18 cellular contexts compared by ENCODE assay signal in genomic region chr5:107958861-107959260, GRCh38.
DNase-seq lines count a peak whose midpoint lies in the region; ATAC-seq and TF ChIP-seq lines count a peak whose summit lies in the region.
"Had no signal": no experiment of that assay in that cellular context is flagged by ENCODE, and none has a peak within 500 bp of the region (broad histone marks: within the 10 kb centered on the region; RNA-seq: fewer than 3 reads in every experiment).

No MANE protein-coding gene starts in this region.

- H3K27me3 Mint-ChIP-seq in stimulated activated naive CD8-positive, alpha-beta T cell treated with anti-CD3 and anti-CD28 coated beads, Interleukin-15, amount 100 ng/mL, for 72 hours: no peaks in the 10 kb centered on the region
- peaks cover 4% of the 10 kb centered on the region for H3K27me3 Mint-ChIP-seq in brain

- no peak overlapping the region for H3K27ac ChIP-seq in thoracic aorta
- H3K27ac ChIP-seq in effector memory CD4-positive, alpha-beta T cell (ENCODE audit: insufficient read depth, low read length, poor library complexity, severe bottlenecking): no peak overlapping the region
- H3K27ac ChIP-seq: RWPE1 had no signal

- H3K9me3 ChIP-seq in thoracic aorta: no peaks in the 10 kb centered on the region
- H3K9me3 ChIP-seq in effector memory CD4-positive, alpha-beta T cell (ENCODE audit: control insufficient read depth, low read length): no peaks in the 10 kb centered on the region
- H3K9me3 ChIP-seq: MG63 had no signal

- ATAC-seq in stimulated activated naive CD8-positive, alpha-beta T cell treated with anti-CD3 and anti-CD28 coated beads, Interleukin-15, Interleukin-2, amounts not matched to agents 100 U/mL and 50 U/mL, for 24 hours: peak; percentile 68
- ATAC-seq in stimulated activated naive CD8-positive, alpha-beta T cell treated with anti-CD3 and anti-CD28 coated beads, Interleukin-15, amount 100 ng/mL, for 72 hours: no peak
- ATAC-seq in thoracic aorta (ENCODE audit: insufficient number of reproducible peaks, low FRiP score, low read depth) (peak; percentile 65), HG03571 (IDR thresholded peaks at IDR 0.05; ENCODE audit: unreplicated experiment) (no peak)

- no peak overlapping the region for H3K4me3 ChIP-seq in thoracic aorta
- H3K4me3 ChIP-seq in effector memory CD4-positive, alpha-beta T cell (ENCODE audit: insufficient read depth, low read depth, low read length, poor library complexity, severe bottlenecking): no peak overlapping the region
- H3K4me3 ChIP-seq: MG63 had no signal

- H3K27ac Mint-ChIP-seq in stimulated activated naive CD8-positive, alpha-beta T cell treated with anti-CD3 and anti-CD28 coated beads, Interleukin-15, amount 100 ng/mL, for 72 hours: no peak overlapping the region
- H3K27ac Mint-ChIP-seq in brain: peak overlapping the region in 3 of 5 experiments; percentile 72 to 91 (median 90)
- H3K27ac Mint-ChIP-seq: HFFc6 had no signal

- no peaks in the 10 kb centered on the region for H3K27me3 ChIP-seq in thoracic aorta (replicated peaks; ENCODE audit: insufficient read depth)
- H3K27me3 ChIP-seq in effector memory CD4-positive, alpha-beta T cell (replicated peaks; ENCODE audit: control insufficient read depth, insufficient read depth, low read length, poor library complexity, severe bottlenecking): no peaks in the 10 kb centered on the region
- H3K27me3 ChIP-seq: MG63 had no signal

- no peaks in the 10 kb centered on the region for H3K9me3 Mint-ChIP-seq in stimulated activated naive CD8-positive, alpha-beta T cell treated with anti-CD3 and anti-CD28 coated beads, Interleukin-15, amount 100 ng/mL, for 72 hours
- peaks cover 0 to 2% (median 0%) of the 10 kb centered on the region in 5 experiments for H3K9me3 Mint-ChIP-seq in brain
- H3K9me3 Mint-ChIP-seq: HFFc6 had no signal

- no peak overlapping the region for H3K4me3 Mint-ChIP-seq in stimulated activated naive CD8-positive, alpha-beta T cell treated with anti-CD3 and anti-CD28 coated beads, Interleukin-15, amount 100 ng/mL, for 72 hours
- no peak overlapping the region for H3K4me3 Mint-ChIP-seq in brain
- H3K4me3 Mint-ChIP-seq: HFFc6 had no signal

- H3K36me3 Mint-ChIP-seq in brain: no peaks in the 10 kb centered on the region

- DNase-seq in NCI-H82 (lab: John Stamatoyannopoulos, UW) (peak; percentile 13), NCI-H82 treated with DMSO at 0.1 percent for 48 hours (lab: John Stamatoyannopoulos, UW; ENCODE audit: unreplicated experiment) (no peak), thoracic aorta (ENCODE audit: low spot score) (no peak)
- no peak for DNase-seq in stimulated activated naive CD8-positive, alpha-beta T cell treated with anti-CD3 and anti-CD28 coated beads, Interleukin-15, Interleukin-2, amounts not matched to agents 100 U/mL and 50 U/mL, for 24 hours
- DNase-seq in stimulated activated naive CD8-positive, alpha-beta T cell treated with anti-CD3 and anti-CD28 coated beads, Interleukin-15, amount 100 ng/mL, for 72 hours: no peak
- no peak for DNase-seq in effector memory CD4-positive, alpha-beta T cell
- DNase-seq: C1 segment of cervical spinal cord, HFFc6, Karpas-422, MG63, NCI-H1092, NCI-H1694, NCI-H345, NCI-H526, PC-3 had no signal

- H3K4me1 Mint-ChIP-seq in stimulated activated naive CD8-positive, alpha-beta T cell treated with anti-CD3 and anti-CD28 coated beads, Interleukin-15, amount 100 ng/mL, for 72 hours: peaks cover 27% of the 10 kb centered on the region
- H3K4me1 Mint-ChIP-seq in brain: peaks cover 38% of the 10 kb centered on the region

- TF ChIP-seq CTCF in brain (conservative IDR thresholded peaks at IDR 0.05): no peak
- TF ChIP-seq CTCF in thoracic aorta (IDR thresholded peaks at IDR 0.05): no peak

- no peaks in the 10 kb centered on the region for H3K36me3 ChIP-seq in thoracic aorta
- no peaks in the 10 kb centered on the region for H3K36me3 ChIP-seq in effector memory CD4-positive, alpha-beta T cell (ENCODE audit: control insufficient read depth, insufficient read depth, low read length)
- H3K36me3 ChIP-seq: MG63 had no signal

- no peaks in the 10 kb centered on the region for H3K4me1 ChIP-seq in thoracic aorta (ENCODE audit: control insufficient read depth in 1 of 2, low read depth in 2 of 2)
- H3K4me1 ChIP-seq in effector memory CD4-positive, alpha-beta T cell (ENCODE audit: control insufficient read depth, insufficient read depth, low read length, poor library complexity, severe bottlenecking): no peaks in the 10 kb centered on the region

Comparison
In these comparisons a context has a peak if more than half of its experiments do, and no peak if none do; other contexts are left out.
1. ATAC-seq: peak in stimulated activated naive CD8-positive, alpha-beta T cell treated with anti-CD3 and anti-CD28 coated beads, Interleukin-15, Interleukin-2, amounts not matched to agents 100 U/mL and 50 U/mL, for 24 hours (single experiment) and thoracic aorta (single experiment); none in stimulated activated naive CD8-positive, alpha-beta T cell treated with anti-CD3 and anti-CD28 coated beads, Interleukin-15, amount 100 ng/mL, for 72 hours (single experiment) and HG03571 (single experiment).
2. H3K27ac Mint-ChIP-seq: peak in brain (3 of 5); none in stimulated activated naive CD8-positive, alpha-beta T cell treated with anti-CD3 and anti-CD28 coated beads, Interleukin-15, amount 100 ng/mL, for 72 hours (0 of 2).